3 cellular contexts compared by ENCODE assay signal in the genomic region with DNA sequence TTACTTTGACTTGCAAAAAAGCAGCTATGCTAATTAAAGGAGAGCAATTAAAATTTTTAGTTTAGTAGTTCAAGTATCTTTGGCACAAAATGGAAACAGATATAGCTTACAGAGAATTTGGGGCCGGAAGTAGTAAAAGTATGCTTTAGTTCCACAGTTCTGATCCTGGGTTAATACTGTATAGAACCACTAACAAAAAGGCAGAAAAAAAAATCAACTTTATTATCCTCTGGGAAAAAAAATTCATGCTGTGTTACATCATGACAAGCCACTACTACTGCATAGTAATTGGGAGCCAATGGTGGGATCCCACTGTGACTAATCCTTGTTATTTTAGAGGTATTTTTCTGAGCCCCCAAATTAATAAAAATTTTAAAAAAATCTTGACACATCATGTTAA.
"Had no signal": no experiment of that assay in that cellular context is flagged by ENCODE, and none has a peak within 500 bp of the region (broad histone marks: within the 10 kb centered on the region; RNA-seq: fewer than 3 reads in every experiment).

No MANE protein-coding gene starts in this region.

- DNase-seq: GDM1, GF-D8 had no signal

- H3K4me3 ChIP-seq: GM12878 had no signal
